In the genomic region with DNA sequence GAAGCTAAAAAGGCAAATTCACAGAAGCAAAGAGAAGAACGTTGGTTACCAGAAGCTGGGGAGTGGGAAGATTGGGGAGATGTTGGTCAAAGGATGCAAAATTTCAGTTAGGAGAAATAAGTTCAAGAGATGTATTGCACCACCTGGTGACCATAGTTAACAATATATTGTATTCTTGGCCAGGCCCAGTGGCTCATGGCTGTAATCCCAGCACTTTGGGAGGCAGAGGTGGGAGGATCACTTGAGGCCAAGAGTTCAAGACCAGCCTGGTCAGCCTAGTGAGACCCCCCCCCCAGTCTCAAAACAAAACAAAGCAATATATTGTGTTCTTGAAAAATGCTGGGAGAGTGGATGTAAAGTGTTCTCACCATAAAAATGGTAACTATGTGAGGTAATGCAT, we compare ENCODE assay signal across 1 cellular context.
TF ChIP-seq lines count a peak whose summit lies in the region.

No MANE protein-coding gene starts in this region.

TF ChIP-seq in GM23338, 12 proteins besides CTCF, POLR2A, EP300 and RAD21 (continued from another document):
- no peak for TF ChIP-seq ZNF462 (CRISPR knock-in tag; IDR thresholded peaks at IDR 0.05)
